Comparison of ENCODE assay signal across 1 cellular context in the genomic region with DNA sequence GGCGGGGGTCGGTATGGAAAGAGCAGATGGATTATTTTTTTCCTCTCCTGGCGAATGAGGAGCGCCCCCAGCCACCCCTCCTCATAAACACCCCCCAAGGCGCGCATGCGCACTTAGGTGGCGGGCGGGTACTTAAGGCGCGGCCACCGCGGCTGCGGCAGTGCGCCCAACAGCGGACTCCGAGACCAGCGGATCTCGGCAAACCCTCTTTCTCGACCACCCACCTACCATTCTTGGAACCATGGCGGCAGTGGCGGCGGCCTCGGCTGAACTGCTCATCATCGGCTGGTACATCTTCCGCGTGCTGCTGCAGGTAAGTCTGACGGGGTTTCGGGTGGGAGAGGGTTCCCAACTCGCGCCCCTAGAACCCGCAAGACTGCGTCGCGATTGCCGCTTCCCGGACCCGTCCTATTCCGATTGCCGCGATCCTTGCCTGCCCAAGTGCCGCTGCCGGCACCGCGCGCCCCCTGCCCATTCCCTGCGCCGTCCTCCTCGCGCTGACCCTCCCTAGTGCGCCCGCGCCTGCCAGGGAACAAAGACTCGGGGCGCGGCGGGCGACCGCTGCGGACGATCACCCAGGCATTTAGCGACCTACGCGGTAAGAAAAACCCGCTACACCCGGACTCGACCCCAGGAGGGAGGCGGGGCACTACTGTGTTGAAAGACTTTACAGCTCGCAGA.
TF ChIP-seq lines count a peak whose summit lies in the region.

A gene with protein sequence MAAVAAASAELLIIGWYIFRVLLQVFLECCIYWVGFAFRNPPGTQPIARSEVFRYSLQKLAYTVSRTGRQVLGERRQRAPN (plus strand): TSS at position 160 of the 681 bp plus-strand sequence. CDS start 82 bp downstream, at position 242.

TF ChIP-seq in HepG2, 621 proteins besides CTCF, POLR2A, EP300 and RAD21:
- TF ChIP-seq, protein P1, sequence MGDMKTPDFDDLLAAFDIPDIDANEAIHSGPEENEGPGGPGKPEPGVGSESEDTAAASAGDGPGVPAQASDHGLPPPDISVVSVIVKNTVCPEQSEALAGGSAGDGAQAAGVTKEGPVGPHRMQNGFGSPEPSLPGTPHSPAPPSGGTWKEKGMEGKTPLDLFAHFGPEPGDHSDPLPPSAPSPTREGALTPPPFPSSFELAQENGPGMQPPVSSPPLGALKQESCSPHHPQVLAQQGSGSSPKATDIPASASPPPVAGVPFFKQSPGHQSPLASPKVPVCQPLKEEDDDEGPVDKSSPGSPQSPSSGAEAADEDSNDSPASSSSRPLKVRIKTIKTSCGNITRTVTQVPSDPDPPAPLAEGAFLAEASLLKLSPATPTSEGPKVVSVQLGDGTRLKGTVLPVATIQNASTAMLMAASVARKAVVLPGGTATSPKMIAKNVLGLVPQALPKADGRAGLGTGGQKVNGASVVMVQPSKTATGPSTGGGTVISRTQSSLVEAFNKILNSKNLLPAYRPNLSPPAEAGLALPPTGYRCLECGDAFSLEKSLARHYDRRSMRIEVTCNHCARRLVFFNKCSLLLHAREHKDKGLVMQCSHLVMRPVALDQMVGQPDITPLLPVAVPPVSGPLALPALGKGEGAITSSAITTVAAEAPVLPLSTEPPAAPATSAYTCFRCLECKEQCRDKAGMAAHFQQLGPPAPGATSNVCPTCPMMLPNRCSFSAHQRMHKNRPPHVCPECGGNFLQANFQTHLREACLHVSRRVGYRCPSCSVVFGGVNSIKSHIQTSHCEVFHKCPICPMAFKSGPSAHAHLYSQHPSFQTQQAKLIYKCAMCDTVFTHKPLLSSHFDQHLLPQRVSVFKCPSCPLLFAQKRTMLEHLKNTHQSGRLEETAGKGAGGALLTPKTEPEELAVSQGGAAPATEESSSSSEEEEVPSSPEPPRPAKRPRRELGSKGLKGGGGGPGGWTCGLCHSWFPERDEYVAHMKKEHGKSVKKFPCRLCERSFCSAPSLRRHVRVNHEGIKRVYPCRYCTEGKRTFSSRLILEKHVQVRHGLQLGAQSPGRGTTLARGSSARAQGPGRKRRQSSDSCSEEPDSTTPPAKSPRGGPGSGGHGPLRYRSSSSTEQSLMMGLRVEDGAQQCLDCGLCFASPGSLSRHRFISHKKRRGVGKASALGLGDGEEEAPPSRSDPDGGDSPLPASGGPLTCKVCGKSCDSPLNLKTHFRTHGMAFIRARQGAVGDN (CRISPR knock-in tag; IDR thresholded peaks at IDR 0.05): peak; percentile 17
- TF ChIP-seq HOXA3 (CRISPR knock-in tag; IDR thresholded peaks at IDR 0.05) (peak; percentile 25; the same call in 1 of the 2 replicates), AGO2 (optimal IDR thresholded peaks at IDR 0.05; ENCODE audit: low read depth, low read length) (peak; percentile 73), ZNF605 (CRISPR knock-in tag; IDR thresholded peaks at IDR 0.05) (no peak), GTF2F1 (IDR thresholded peaks at IDR 0.05; ENCODE audit: low read length) (no peak), MTA1 (CRISPR knock-in tag; IDR thresholded peaks at IDR 0.05; ENCODE audit: borderline replicate concordance) (peak; percentile 23; the same call in 1 of the 2 replicates), ZZZ3 (CRISPR knock-in tag; IDR thresholded peaks at IDR 0.05; ENCODE audit: borderline replicate concordance) (0 out of 2 replicates have a peak, but pooled peaks have one; percentile 36), ZSCAN29 (CRISPR knock-in tag; conservative IDR thresholded peaks at IDR 0.05) (no peak), FIP1L1 (IDR thresholded peaks at IDR 0.05; ENCODE audit: borderline replicate concordance, insufficient read depth, low read depth, low read length) (no peak), ZBTB38 (CRISPR knock-in tag; IDR thresholded peaks at IDR 0.05) (peak; percentile 64; the same call in 1 of the 2 replicates), ZBTB33 (CRISPR knock-in tag; IDR thresholded peaks at IDR 0.05) (peak; percentile 77), ZNF768 (CRISPR knock-in tag; IDR thresholded peaks at IDR 0.05) (peak; percentile 26; the same call in 1 of the 2 replicates)
